1 cellular context compared by ENCODE assay signal in the genomic region with DNA sequence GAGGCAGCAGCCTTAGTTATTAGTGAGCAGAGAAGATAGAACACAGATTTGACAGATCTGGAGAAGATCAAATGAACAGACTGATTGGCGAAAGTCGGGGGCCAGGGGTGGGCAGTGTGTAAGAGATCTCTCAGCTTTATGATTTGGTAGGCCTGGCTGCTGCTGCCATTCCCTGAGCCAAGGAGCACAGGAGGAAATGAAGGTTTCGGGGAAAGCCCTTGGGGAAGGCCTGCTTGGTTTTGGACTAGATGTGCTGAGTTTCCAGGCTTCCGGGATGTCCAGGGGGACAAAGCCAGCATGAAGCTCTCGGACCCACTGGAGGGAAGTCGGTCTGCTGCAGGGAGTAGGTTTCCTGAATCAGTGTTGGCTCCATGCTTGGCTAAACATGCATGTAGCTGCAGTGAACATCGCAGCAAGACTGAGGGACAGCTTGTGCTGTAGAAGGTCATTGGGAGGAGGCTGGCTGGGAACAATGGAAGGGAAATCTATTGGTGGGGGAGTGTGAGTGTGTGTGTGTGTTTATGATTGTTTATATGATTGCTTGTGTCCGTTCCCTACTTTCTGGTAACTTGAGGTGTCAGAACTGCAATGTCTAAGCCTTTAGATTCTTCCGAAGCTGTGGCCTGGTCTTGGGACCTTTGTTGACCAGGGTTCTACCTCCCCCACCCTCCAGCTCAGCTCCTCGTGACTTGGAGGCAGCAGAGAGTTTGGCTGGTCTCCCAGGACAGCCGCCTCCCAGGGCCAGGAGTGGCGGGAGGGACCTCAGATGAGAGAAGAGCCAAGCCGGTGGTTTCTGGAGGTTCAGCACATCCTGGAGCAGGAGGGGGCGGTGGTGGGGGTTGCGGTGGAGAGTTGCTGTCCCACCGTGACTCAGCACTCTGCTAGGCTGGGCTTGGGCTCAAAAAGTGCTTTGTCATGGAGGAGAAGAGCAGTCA.
A peak's percentile ranks its signal among the peaks of the same experiment; 100 is the strongest.
TF ChIP-seq lines count a peak whose summit lies in the region.

No MANE protein-coding gene starts in this region.

TF ChIP-seq in GM23338, 12 proteins besides CTCF, POLR2A, EP300 and RAD21 (continued from another document):
- TF ChIP-seq, protein P1, sequence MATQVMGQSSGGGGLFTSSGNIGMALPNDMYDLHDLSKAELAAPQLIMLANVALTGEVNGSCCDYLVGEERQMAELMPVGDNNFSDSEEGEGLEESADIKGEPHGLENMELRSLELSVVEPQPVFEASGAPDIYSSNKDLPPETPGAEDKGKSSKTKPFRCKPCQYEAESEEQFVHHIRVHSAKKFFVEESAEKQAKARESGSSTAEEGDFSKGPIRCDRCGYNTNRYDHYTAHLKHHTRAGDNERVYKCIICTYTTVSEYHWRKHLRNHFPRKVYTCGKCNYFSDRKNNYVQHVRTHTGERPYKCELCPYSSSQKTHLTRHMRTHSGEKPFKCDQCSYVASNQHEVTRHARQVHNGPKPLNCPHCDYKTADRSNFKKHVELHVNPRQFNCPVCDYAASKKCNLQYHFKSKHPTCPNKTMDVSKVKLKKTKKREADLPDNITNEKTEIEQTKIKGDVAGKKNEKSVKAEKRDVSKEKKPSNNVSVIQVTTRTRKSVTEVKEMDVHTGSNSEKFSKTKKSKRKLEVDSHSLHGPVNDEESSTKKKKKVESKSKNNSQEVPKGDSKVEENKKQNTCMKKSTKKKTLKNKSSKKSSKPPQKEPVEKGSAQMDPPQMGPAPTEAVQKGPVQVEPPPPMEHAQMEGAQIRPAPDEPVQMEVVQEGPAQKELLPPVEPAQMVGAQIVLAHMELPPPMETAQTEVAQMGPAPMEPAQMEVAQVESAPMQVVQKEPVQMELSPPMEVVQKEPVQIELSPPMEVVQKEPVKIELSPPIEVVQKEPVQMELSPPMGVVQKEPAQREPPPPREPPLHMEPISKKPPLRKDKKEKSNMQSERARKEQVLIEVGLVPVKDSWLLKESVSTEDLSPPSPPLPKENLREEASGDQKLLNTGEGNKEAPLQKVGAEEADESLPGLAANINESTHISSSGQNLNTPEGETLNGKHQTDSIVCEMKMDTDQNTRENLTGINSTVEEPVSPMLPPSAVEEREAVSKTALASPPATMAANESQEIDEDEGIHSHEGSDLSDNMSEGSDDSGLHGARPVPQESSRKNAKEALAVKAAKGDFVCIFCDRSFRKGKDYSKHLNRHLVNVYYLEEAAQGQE (IDR thresholded peaks at IDR 0.05; ENCODE audit: unreplicated experiment) = peak; percentile 21
TF ChIP-seq in GM23338: peak in this region for 3.
